ENCODE assay signal across 33 cellular contexts in genomic region chr7:138616085-138616484, GRCh38.
"Had no signal": no experiment of that assay in that cellular context is flagged by ENCODE, and none has a peak within 500 bp of the region (broad histone marks: within the 10 kb centered on the region; RNA-seq: fewer than 3 reads in every experiment).

No MANE protein-coding gene starts in this region.

- H3K4me1 ChIP-seq: ascending aorta, breast epithelium had no signal

- H3K27ac ChIP-seq: ascending aorta, body of pancreas, brain microvascular endothelial cell, breast epithelium, cardiac muscle cell had no signal

- H3K4me3 ChIP-seq: ascending aorta, body of pancreas, breast epithelium, cardiac muscle cell had no signal

- H3K36me3 ChIP-seq: ascending aorta, brain microvascular endothelial cell, breast epithelium, cardiac muscle cell had no signal

- DNase-seq: activated effector memory CD4-positive, alpha-beta T cell treated with anti-CD3 and anti-CD28 coated beads, Interleukin-2, amount 50 U/mL, for 16 hours; activated effector memory CD4-positive, alpha-beta T cell treated with Interleukin-2 at 50 U/mL for 16 hours; activated gamma-delta T cell; activated gamma-delta T cell treated with Interleukin-2 at 50 U/mL for 16 hours; activated naive CD4-positive, alpha-beta T cell; activated naive CD4-positive, alpha-beta T cell treated with anti-CD3 and anti-CD28 coated beads for 36 hours; activated naive CD4-positive, alpha-beta T cell treated with anti-CD3 and anti-CD28 coated beads, Interleukin-2, amount 10 ng/mL, durations not matched to agents 7 days and 5 days; activated naive CD4-positive, alpha-beta T cell treated with anti-CD3 and anti-CD28 coated beads, Interleukin-2, amount 50 U/mL, for 16 hours; activated naive CD4-positive, alpha-beta T cell treated with Interleukin-2 at 50 U/mL for 16 hours; activated naive CD8-positive, alpha-beta T cell treated with anti-CD3 and anti-CD28 coated beads for 36 hours; activated naive CD8-positive, alpha-beta T cell treated with anti-CD3 and anti-CD28 coated beads, Interleukin-2, amount 10 ng/mL, durations not matched to agents 7 days and 5 days; activated naive CD8-positive, alpha-beta T cell treated with anti-CD3 and anti-CD28 coated beads, Interleukin-2, amount 50 U/mL, for 24 hours; activated T-cell treated with anti-CD3 and anti-CD28 coated beads, Interleukin-2, amount 50 U/mL, for 1 hour; activated T-cell treated with anti-CD3 and anti-CD28 coated beads, Interleukin-2, amount 50 U/mL, for 24 hours; activated T-cell treated with anti-CD3 and anti-CD28 coated beads, Interleukin-2, amount 50 U/mL, for 4 hours; activated T-cell treated with anti-CD3 and anti-CD28 coated beads, Interleukin-2, amount 50 U/mL, for 48 hours; activated T-cell treated with anti-CD3 and anti-CD28 coated beads, Interleukin-2, amount 50 U/mL, for 72 hours; amniotic stem cell; amygdala; anterior cingulate cortex; aorta; body of pancreas; brain microvascular endothelial cell; caudate nucleus; central memory CD4-positive, alpha-beta T cell; cerebellar nuclear complex had no signal

- ATAC-seq: activated naive CD4-positive, alpha-beta T cell treated with anti-CD3 and anti-CD28 coated beads, Interleukin-2, amount 50 U/mL, for 72 hours; activated naive CD8-positive, alpha-beta T cell treated with anti-CD3 and anti-CD28 coated beads, Interleukin-2, amount 50 U/mL, for 24 hours; activated T-cell treated with anti-CD3 and anti-CD28 coated beads, Interleukin-2, amount 50 U/mL, for 4 hours; activated T-cell treated with anti-CD3 and anti-CD28 coated beads, Interleukin-2, amount 50 U/mL, for 72 hours; activated T-helper 17 cell treated with anti-CD3 and anti-CD28 coated beads, Interleukin-2, amount 50 U/mL, for 72 hours; body of pancreas had no signal

- H3K9me3 ChIP-seq: ascending aorta, body of pancreas, breast epithelium had no signal

- FAIRE-seq: astrocyte, bronchial epithelial cell had no signal

- H3K27me3 ChIP-seq: ascending aorta, body of pancreas, brain microvascular endothelial cell, breast epithelium, cardiac muscle cell had no signal
